In the genomic region with DNA sequence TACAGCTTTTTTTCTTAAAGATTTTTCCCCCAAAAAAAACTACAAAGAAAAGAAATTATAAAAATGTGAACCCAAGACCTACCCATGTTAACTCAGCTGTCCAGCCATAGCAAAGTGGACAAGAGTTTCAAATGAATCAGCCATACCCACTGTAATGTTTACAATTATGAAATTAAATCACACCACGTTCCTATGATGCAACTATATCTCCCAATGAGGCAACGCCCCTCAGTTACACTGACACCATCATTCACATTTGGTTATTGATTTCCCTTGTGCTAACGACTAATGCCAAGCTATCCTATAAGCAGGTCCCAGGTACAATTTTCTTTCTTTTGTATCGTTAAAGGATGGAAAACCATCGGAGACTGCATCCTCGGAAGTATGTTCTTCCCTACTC, we compare ENCODE assay signal across 2 cellular contexts.
TF ChIP-seq lines count a peak whose summit lies in the region.

No MANE protein-coding gene starts in this region.

TF ChIP-seq in HEK293, 187 proteins besides CTCF, POLR2A, EP300 and RAD21 (continued from another document):
- TF ChIP-seq, protein P1, sequence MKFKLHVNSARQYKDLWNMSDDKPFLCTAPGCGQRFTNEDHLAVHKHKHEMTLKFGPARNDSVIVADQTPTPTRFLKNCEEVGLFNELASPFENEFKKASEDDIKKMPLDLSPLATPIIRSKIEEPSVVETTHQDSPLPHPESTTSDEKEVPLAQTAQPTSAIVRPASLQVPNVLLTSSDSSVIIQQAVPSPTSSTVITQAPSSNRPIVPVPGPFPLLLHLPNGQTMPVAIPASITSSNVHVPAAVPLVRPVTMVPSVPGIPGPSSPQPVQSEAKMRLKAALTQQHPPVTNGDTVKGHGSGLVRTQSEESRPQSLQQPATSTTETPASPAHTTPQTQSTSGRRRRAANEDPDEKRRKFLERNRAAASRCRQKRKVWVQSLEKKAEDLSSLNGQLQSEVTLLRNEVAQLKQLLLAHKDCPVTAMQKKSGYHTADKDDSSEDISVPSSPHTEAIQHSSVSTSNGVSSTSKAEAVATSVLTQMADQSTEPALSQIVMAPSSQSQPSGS (tag by site-specific recombination; IDR thresholded peaks at IDR 0.05; ENCODE audit: low read depth): 0 out of 2 replicates have a peak, but pooled peaks have one; percentile 34
- TF ChIP-seq ZNF214 (tag by site-specific recombination; IDR thresholded peaks at IDR 0.05; ENCODE audit: borderline replicate concordance) (no peak), ZNF132 (tag by site-specific recombination; IDR thresholded peaks at IDR 0.05; ENCODE audit: borderline replicate concordance) (no peak), ZSCAN16 (tag by site-specific recombination; IDR thresholded peaks at IDR 0.05) (no peak)

TF ChIP-seq in K562, 482 proteins besides CTCF, POLR2A, EP300 and RAD21 (continued from another document):
- TF ChIP-seq, protein P2, sequence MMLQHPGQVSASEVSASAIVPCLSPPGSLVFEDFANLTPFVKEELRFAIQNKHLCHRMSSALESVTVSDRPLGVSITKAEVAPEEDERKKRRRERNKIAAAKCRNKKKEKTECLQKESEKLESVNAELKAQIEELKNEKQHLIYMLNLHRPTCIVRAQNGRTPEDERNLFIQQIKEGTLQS (IDR thresholded peaks at IDR 0.05): peak; percentile 13; the same call in 1 of the 2 replicates
- TF ChIP-seq, protein P2 (CRISPR knock-in tag; conservative IDR thresholded peaks at IDR 0.05): no peak
- no peak for TF ChIP-seq PML (IDR thresholded peaks at IDR 0.05; ENCODE audit: low read length)
- TF ChIP-seq ZNF274 (IDR thresholded peaks at IDR 0.05; ENCODE audit: borderline replicate concordance, low read depth, low read length): no peak
- TF ChIP-seq CEBPB (tag; IDR thresholded peaks at IDR 0.05): 0 out of 2 replicates have a peak, but pooled peaks have one; percentile 8
- no peak for TF ChIP-seq SMAD2 (IDR thresholded peaks at IDR 0.05; ENCODE audit: low read depth, low read length)
- no peak for TF ChIP-seq CEBPG (CRISPR knock-in tag; IDR thresholded peaks at IDR 0.05)
- peak in 1 of 2 experiments; percentile 21; a peak in 1 of 4 replicates for TF ChIP-seq CEBPG (tag; conservative IDR thresholded peaks at IDR 0.05 in 1 of 2, IDR thresholded peaks at IDR 0.05 in 1 of 2)
- no peak for TF ChIP-seq KAT7 (CRISPR knock-in tag; IDR thresholded peaks at IDR 0.05; ENCODE audit: borderline replicate concordance)
- no peak for TF ChIP-seq ERF (CRISPR knock-in tag; IDR thresholded peaks at IDR 0.05)
- TF ChIP-seq, protein P3, sequence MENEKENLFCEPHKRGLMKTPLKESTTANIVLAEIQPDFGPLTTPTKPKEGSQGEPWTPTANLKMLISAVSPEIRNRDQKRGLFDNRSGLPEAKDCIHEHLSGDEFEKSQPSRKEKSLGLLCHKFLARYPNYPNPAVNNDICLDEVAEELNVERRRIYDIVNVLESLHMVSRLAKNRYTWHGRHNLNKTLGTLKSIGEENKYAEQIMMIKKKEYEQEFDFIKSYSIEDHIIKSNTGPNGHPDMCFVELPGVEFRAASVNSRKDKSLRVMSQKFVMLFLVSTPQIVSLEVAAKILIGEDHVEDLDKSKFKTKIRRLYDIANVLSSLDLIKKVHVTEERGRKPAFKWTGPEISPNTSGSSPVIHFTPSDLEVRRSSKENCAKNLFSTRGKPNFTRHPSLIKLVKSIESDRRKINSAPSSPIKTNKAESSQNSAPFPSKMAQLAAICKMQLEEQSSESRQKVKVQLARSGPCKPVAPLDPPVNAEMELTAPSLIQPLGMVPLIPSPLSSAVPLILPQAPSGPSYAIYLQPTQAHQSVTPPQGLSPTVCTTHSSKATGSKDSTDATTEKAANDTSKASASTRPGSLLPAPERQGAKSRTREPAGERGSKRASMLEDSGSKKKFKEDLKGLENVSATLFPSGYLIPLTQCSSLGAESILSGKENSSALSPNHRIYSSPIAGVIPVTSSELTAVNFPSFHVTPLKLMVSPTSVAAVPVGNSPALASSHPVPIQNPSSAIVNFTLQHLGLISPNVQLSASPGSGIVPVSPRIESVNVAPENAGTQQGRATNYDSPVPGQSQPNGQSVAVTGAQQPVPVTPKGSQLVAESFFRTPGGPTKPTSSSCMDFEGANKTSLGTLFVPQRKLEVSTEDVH (IDR thresholded peaks at IDR 0.05; ENCODE audit: low read depth, partially characterized antibody): no peak
TF ChIP-seq in K562: peak in this region for 3.
